ENCODE assay signal across 8 cellular contexts in genomic region chr4:132642196-132642817, GRCh38.
DNase-seq lines count a peak whose midpoint lies in the region; TF ChIP-seq lines count a peak whose summit lies in the region.

No MANE protein-coding gene starts in this region.

- intact Hi-C loops in activated T-helper 2 cell treated with anti-CD3 and anti-CD28 coated beads, Interferon-gamma antibody, Interleukin-2, Interleukin-4, amounts not matched to agents 10 μg/mL and 5 μg/mL and 100 μg/mL, durations not matched to agents 14 hours and 24 hours and 36 hours (cut with micrococcal nuclease), result no loop called here

- H3K27ac ChIP-seq in smooth muscle cell (ENCODE audit: low read depth), result no peak overlapping the region

- no peaks in the 10 kb centered on the region for H3F3A ChIP-seq in smooth muscle cell (ENCODE audit: low read depth)

- peak; percentile 58 for TF ChIP-seq CTCF in foreskin fibroblast (IDR thresholded peaks at IDR 0.05; ENCODE audit: low read depth, low read length)
- TF ChIP-seq CTCF in smooth muscle cell (IDR thresholded peaks at IDR 0.05; ENCODE audit: borderline replicate concordance, insufficient read depth, poor library complexity, severe bottlenecking), result peak; percentile 86

- no peaks in the 10 kb centered on the region for H3K27me3 Mint-ChIP-seq in activated T-helper 2 cell treated with anti-CD3 and anti-CD28 coated beads, Interferon-gamma antibody, Interleukin-2, Interleukin-4, amounts not matched to agents 10 μg/mL and 5 μg/mL and 100 μg/mL, durations not matched to agents 14 hours and 24 hours and 36 hours (ENCODE audit: low read depth)

- H3K36me3 Mint-ChIP-seq in activated T-helper 2 cell treated with anti-CD3 and anti-CD28 coated beads, Interferon-gamma antibody, Interleukin-2, Interleukin-4, amounts not matched to agents 10 μg/mL and 5 μg/mL and 100 μg/mL, durations not matched to agents 14 hours and 24 hours and 36 hours (ENCODE audit: low read depth), result no peaks in the 10 kb centered on the region

- no peaks in the 10 kb centered on the region for H3K4me1 Mint-ChIP-seq in activated T-helper 2 cell treated with anti-CD3 and anti-CD28 coated beads, Interferon-gamma antibody, Interleukin-2, Interleukin-4, amounts not matched to agents 10 μg/mL and 5 μg/mL and 100 μg/mL, durations not matched to agents 14 hours and 24 hours and 36 hours (ENCODE audit: low read depth)

- H3K4me3 ChIP-seq in foreskin fibroblast (ENCODE audit: low read depth in 1 of 2, low read length in 2 of 2) (no peak overlapping the region), smooth muscle cell (no peak overlapping the region)

- H2AFZ ChIP-seq in smooth muscle cell (ENCODE audit: low read depth), result no peak overlapping the region

- no peak overlapping the region for H3K27ac Mint-ChIP-seq in activated T-helper 2 cell treated with anti-CD3 and anti-CD28 coated beads, Interferon-gamma antibody, Interleukin-2, Interleukin-4, amounts not matched to agents 10 μg/mL and 5 μg/mL and 100 μg/mL, durations not matched to agents 14 hours and 24 hours and 36 hours

- H4K20me1 ChIP-seq in smooth muscle cell (ENCODE audit: low read depth), result no peaks in the 10 kb centered on the region

- no peaks in the 10 kb centered on the region for H3K9me3 Mint-ChIP-seq in activated T-helper 2 cell treated with anti-CD3 and anti-CD28 coated beads, Interferon-gamma antibody, Interleukin-2, Interleukin-4, amounts not matched to agents 10 μg/mL and 5 μg/mL and 100 μg/mL, durations not matched to agents 14 hours and 24 hours and 36 hours

- H3K79me2 ChIP-seq in smooth muscle cell (ENCODE audit: low read depth), result no peaks in the 10 kb centered on the region

- H3K4me1 ChIP-seq in smooth muscle cell (ENCODE audit: low read depth), result no peaks in the 10 kb centered on the region

- H3K4me3 Mint-ChIP-seq in activated T-helper 2 cell treated with anti-CD3 and anti-CD28 coated beads, Interferon-gamma antibody, Interleukin-2, Interleukin-4, amounts not matched to agents 10 μg/mL and 5 μg/mL and 100 μg/mL, durations not matched to agents 14 hours and 24 hours and 36 hours (ENCODE audit: low read depth), result no peak overlapping the region

- no peaks in the 10 kb centered on the region for H3K9me3 ChIP-seq in smooth muscle cell (replicated peaks; ENCODE audit: low read depth)

- WGBS in smooth muscle cell (ENCODE audit: low lambda C conversion rate), result 26% methylated on average over 5 of the region's 5 CpGs

- H3K4me2 ChIP-seq in smooth muscle cell, result no peak overlapping the region

- H3K36me3 ChIP-seq in smooth muscle cell (ENCODE audit: low read depth), result no peaks in the 10 kb centered on the region

- no peaks in the 10 kb centered on the region for H3K27me3 ChIP-seq in smooth muscle cell (ENCODE audit: low read depth)

- DNase-seq in CD1c-positive myeloid dendritic cell (ENCODE audit: extremely low spot score) (peak; percentile 5), GM19240 (ENCODE audit: insufficient read length, low spot score) (peak; percentile 14), Kasumi-1 (lab: John Stamatoyannopoulos, UW) (peak; percentile 77 to 88), SHP77 treated with DMSO at 0.1 percent for 48 hours (lab: John Stamatoyannopoulos, UW) (peak; percentile 4), foreskin fibroblast (peak in 1 of 2 donors; percentile 1), smooth muscle cell (lab: John Stamatoyannopoulos, UW; ENCODE audit: unreplicated experiment) (no peak)
- DNase-seq in activated T-helper 2 cell treated with anti-CD3 and anti-CD28 coated beads, Interferon-gamma antibody, Interleukin-2, Interleukin-4, amounts not matched to agents 10 μg/mL and 5 μg/mL and 100 μg/mL, durations not matched to agents 14 hours and 24 hours and 36 hours (ENCODE audit: low spot score), result no peak
- no peak for DNase-seq in activated CD4-positive, CD25-positive, alpha-beta regulatory T cell treated with anti-CD3 and anti-CD28 coated beads, Interleukin-2, amount 50 U/mL, for 72 hours

- no peak overlapping the region for H3K9ac ChIP-seq in smooth muscle cell (ENCODE audit: low read depth)

Comparison
In these comparisons a context has a peak if more than half of its experiments do, and no peak if none do; other contexts are left out.
1. DNase-seq: peak in CD1c-positive myeloid dendritic cell (single experiment), GM19240 (single experiment), Kasumi-1 (2 of 2) and SHP77 treated with DMSO at 0.1 percent for 48 hours (single experiment); none in smooth muscle cell (single experiment), activated T-helper 2 cell treated with anti-CD3 and anti-CD28 coated beads, Interferon-gamma antibody, Interleukin-2, Interleukin-4, amounts not matched to agents 10 μg/mL and 5 μg/mL and 100 μg/mL, durations not matched to agents 14 hours and 24 hours and 36 hours (single experiment) and activated CD4-positive, CD25-positive, alpha-beta regulatory T cell treated with anti-CD3 and anti-CD28 coated beads, Interleukin-2, amount 50 U/mL, for 72 hours (single experiment).